1 cellular context compared by ENCODE assay signal in genomic region chr10:93468532-93469213, GRCh38.
TF ChIP-seq lines count a peak whose summit lies in the region.

No MANE protein-coding gene starts in this region.

TF ChIP-seq in SK-N-SH, 30 proteins besides CTCF, POLR2A, EP300 and RAD21 (continued from another document):
- TF ChIP-seq MXI1 (IDR thresholded peaks at IDR 0.05; ENCODE audit: low read depth, low read length) (no peak), EZH2phosphoT487 (IDR thresholded peaks at IDR 0.05; ENCODE audit: borderline replicate concordance, low read depth) (no peak), POLR2AphosphoS5 (IDR thresholded peaks at IDR 0.05; ENCODE audit: low read depth, low read length) (peak; percentile 81; the same call in 1 of the 2 replicates), MEF2A (IDR thresholded peaks at IDR 0.05; ENCODE audit: borderline replicate concordance, low read depth) (no peak), YY1 (IDR thresholded peaks at IDR 0.05; ENCODE audit: low read depth) (no peak), TEAD4 (IDR thresholded peaks at IDR 0.05; ENCODE audit: borderline replicate concordance, insufficient read depth) (peak; percentile 81), MAX (IDR thresholded peaks at IDR 0.05; ENCODE audit: low read depth) (peak; percentile 79; the same call in 1 of the 2 replicates), NRF1 (IDR thresholded peaks at IDR 0.05; ENCODE audit: low read depth, low read length) (no peak), CHD2 (IDR thresholded peaks at IDR 0.05; ENCODE audit: low read length, partially characterized antibody) (no peak), REST (IDR thresholded peaks at IDR 0.05; ENCODE audit: low read depth, low read length) (0 out of 2 replicates have a peak, but pooled peaks have one; percentile 14), JUND (IDR thresholded peaks at IDR 0.05) (peak; percentile 84), ZBTB33 (IDR thresholded peaks at IDR 0.05; ENCODE audit: borderline replicate concordance, low read depth) (no peak), GATA2 (CRISPR knock-in tag; IDR thresholded peaks at IDR 0.05) (no peak), RFX5 (IDR thresholded peaks at IDR 0.05; ENCODE audit: low read length) (no peak), TAF1 (IDR thresholded peaks at IDR 0.05; ENCODE audit: borderline replicate concordance, low read depth, low read length) (no peak), FOXM1 (IDR thresholded peaks at IDR 0.05; ENCODE audit: low read depth) (peak; percentile 21; the same call in 1 of the 2 replicates), USF2 (IDR thresholded peaks at IDR 0.05; ENCODE audit: borderline replicate concordance, low read depth, low read length) (no peak)
